Comparison of ENCODE assay signal across 28 cellular contexts in the genomic region with DNA sequence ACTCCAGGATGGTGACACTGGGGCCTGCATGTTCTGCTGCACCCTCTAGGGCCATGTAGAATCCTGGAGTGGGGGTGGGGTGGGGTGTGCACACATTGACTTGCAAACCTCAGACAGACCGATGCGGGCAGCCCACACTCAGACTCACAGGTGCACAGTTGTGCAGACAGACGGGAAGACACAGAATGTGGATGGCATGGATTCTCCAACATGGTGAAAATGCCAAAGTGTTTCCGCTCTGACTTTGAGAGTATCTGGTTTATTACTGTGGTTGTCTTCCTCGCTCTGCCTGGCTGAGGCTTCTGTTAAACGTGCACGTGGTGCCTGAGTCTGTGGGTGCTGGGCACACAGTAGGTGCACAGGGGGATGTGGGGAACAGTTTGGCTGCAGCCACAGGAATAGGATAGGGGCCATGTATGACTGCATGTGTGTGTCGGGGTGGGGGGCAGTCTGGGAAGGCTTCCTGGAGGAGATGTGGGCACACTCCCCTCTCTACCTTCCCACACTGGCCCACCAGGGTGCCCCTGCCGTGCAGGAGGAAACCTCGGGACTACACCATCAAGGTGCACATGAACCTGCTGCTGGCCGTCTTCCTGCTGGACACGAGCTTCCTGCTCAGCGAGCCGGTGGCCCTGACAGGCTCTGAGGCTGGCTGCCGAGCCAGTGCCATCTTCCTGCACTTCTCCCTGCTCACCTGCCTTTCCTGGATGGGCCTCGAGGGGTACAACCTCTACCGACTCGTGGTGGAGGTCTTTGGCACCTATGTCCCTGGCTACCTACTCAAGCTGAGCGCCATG. TPM values are rescaled to one million over a fixed set of nuclear protein-coding genes. Genes with fewer than 3 reads are reported as not detected.
"Had no signal": no experiment of that assay in that cellular context is flagged by ENCODE, and none has a peak within 500 bp of the region (broad histone marks: within the 10 kb centered on the region; RNA-seq: fewer than 3 reads in every experiment).

No MANE protein-coding gene starts in this region.

- H3K27ac ChIP-seq: brain microvascular endothelial cell, cardiac muscle cell had no signal

- H3K27me3 Mint-ChIP-seq: activated naive CD4-positive, alpha-beta T cell treated with anti-CD3 and anti-CD28 coated beads, Interleukin-2, amount 50 U/mL, for 24 hours; activated T-cell treated with anti-CD3 and anti-CD28 coated beads, Interleukin-2, amount 50 U/mL, for 24 hours had no signal

- H3K27me3 ChIP-seq: brain microvascular endothelial cell, cardiac muscle cell had no signal

- H3K4me3 Mint-ChIP-seq: activated CD8-positive, alpha-beta T cell treated with anti-CD3 and anti-CD28 coated beads, Interleukin-2, amount 10 ng/mL, durations not matched to agents 7 days and 5 days; activated naive CD4-positive, alpha-beta T cell treated with anti-CD3 and anti-CD28 coated beads, Interleukin-2, amount 50 U/mL, for 24 hours; activated T-cell treated with anti-CD3 and anti-CD28 coated beads, Interleukin-2, amount 50 U/mL, for 24 hours; activated T-helper 1 cell treated with anti-CD3 and anti-CD28 coated beads, Interleukin-12 subunit alpha, Interleukin-12 subunit beta, Interleukin-2, Interleukin-4 antibody, amounts not matched to agents 30 ng/mL and 10 ng/mL and 1 ng/mL, durations not matched to agents 14 hours and 24 hours and 36 hours; T-helper 1 cell treated with Interleukin-12 subunit alpha and Interleukin-12 subunit beta and Interleukin-4 antibody, amounts not matched to agents 30 μg/mL and 1 μg/mL, for 36 hours; WTC11 had no signal

- H3K36me3 ChIP-seq: brain microvascular endothelial cell, cardiac muscle cell had no signal

- H3K4me1 Mint-ChIP-seq: activated naive CD4-positive, alpha-beta T cell treated with anti-CD3 and anti-CD28 coated beads, Interleukin-2, amount 50 U/mL, for 24 hours; WTC11 had no signal

- H3K27ac Mint-ChIP-seq: activated naive CD4-positive, alpha-beta T cell treated with anti-CD3 and anti-CD28 coated beads, Interleukin-2, amount 50 U/mL, for 24 hours; activated T-cell treated with anti-CD3 and anti-CD28 coated beads, Interleukin-2, amount 50 U/mL, for 24 hours; T-helper 1 cell treated with Interleukin-12 subunit alpha and Interleukin-12 subunit beta and Interleukin-4 antibody, amounts not matched to agents 30 μg/mL and 1 μg/mL, for 36 hours; WTC11 had no signal

- FAIRE-seq: astrocyte, RCC 7860 had no signal

- H3K9me3 Mint-ChIP-seq: activated naive CD4-positive, alpha-beta T cell treated with anti-CD3 and anti-CD28 coated beads, Interleukin-2, amount 50 U/mL, for 24 hours; activated T-cell treated with anti-CD3 and anti-CD28 coated beads, Interleukin-2, amount 50 U/mL, for 24 hours; activated T-helper 1 cell treated with anti-CD3 and anti-CD28 coated beads, Interleukin-12 subunit alpha, Interleukin-12 subunit beta, Interleukin-2, Interleukin-4 antibody, amounts not matched to agents 30 ng/mL and 10 ng/mL and 1 ng/mL, durations not matched to agents 14 hours and 24 hours and 36 hours; T-helper 1 cell treated with Interleukin-12 subunit alpha and Interleukin-12 subunit beta and Interleukin-4 antibody, amounts not matched to agents 30 μg/mL and 1 μg/mL, for 36 hours; WTC11 had no signal

- DNase-seq: activated CD4-positive, alpha-beta T cell treated with anti-CD3 and anti-CD28 coated beads for 48 hours; activated CD4-positive, alpha-beta T cell treated with anti-CD3 and anti-CD28 coated beads, Interleukin-2, amount 50 U/mL, for 4 hours; activated CD4-positive, CD25-positive, alpha-beta regulatory T cell treated with anti-CD3 and anti-CD28 coated beads, Interleukin-2, amount 50 U/mL, for 72 hours; activated CD8-positive, alpha-beta T cell treated with anti-CD3 and anti-CD28 coated beads, Interleukin-2, amount 10 ng/mL, durations not matched to agents 7 days and 5 days; activated effector memory CD4-positive, alpha-beta T cell treated with Interleukin-2 at 50 U/mL for 16 hours; activated naive CD4-positive, alpha-beta T cell; activated T-cell treated with anti-CD3 and anti-CD28 coated beads, Interleukin-2, amount 50 U/mL, for 24 hours; amygdala; brain microvascular endothelial cell; KG1; NCI-H1048; NCI-H146; NCI-H187 treated with DMSO at 0.1 percent for 48 hours; NCI-H2081 treated with DMSO at 0.1 percent for 48 hours; NCI-H446; NCI-H524; PC-3; SHP77 treated with DMSO at 0.1 percent for 48 hours had no signal

- H3K36me3 Mint-ChIP-seq: activated naive CD4-positive, alpha-beta T cell treated with anti-CD3 and anti-CD28 coated beads, Interleukin-2, amount 50 U/mL, for 24 hours; WTC11 had no signal

- H3K4me3 ChIP-seq: cardiac muscle cell had no signal

- ATAC-seq: activated CD8-positive, alpha-beta T cell treated with anti-CD3 and anti-CD28 coated beads, Interleukin-2, amount 10 ng/mL, durations not matched to agents 7 days and 5 days; PC-3; WTC11 had no signal

RNA-seq across cellular contexts. Expression of a gene that starts 9.0 kb away (rescaled TPM):
- total RNA-seq: activated T-helper 1 cell treated with anti-CD3 and anti-CD28 coated beads, Interleukin-12 subunit alpha, Interleukin-12 subunit beta, Interleukin-2, Interleukin-4 antibody, amounts not matched to agents 30 ng/mL and 10 ng/mL and 1 ng/mL, durations not matched to agents 14 hours and 24 hours and 36 hours; astrocyte; cardiac muscle cell; LHCN-M2; M059J; PC-3; SK-MEL-5 had no signal
- polyA plus RNA-seq: cardiac muscle cell had no signal

RNA-seq across cellular contexts. Expression of a gene that starts 30.6 kb away (rescaled TPM):
- total RNA-seq: cardiac muscle cell had no signal

RNA-seq across cellular contexts. Expression of a gene that starts 35.5 kb away (rescaled TPM):
- total RNA-seq: activated T-helper 1 cell treated with anti-CD3 and anti-CD28 coated beads, Interleukin-12 subunit alpha, Interleukin-12 subunit beta, Interleukin-2, Interleukin-4 antibody, amounts not matched to agents 30 ng/mL and 10 ng/mL and 1 ng/mL, durations not matched to agents 14 hours and 24 hours and 36 hours; astrocyte; LHCN-M2; M059J; PC-3; SK-MEL-5; WTC11 had no signal
